ENCODE assay signal across 26 cellular contexts in the genomic region with DNA sequence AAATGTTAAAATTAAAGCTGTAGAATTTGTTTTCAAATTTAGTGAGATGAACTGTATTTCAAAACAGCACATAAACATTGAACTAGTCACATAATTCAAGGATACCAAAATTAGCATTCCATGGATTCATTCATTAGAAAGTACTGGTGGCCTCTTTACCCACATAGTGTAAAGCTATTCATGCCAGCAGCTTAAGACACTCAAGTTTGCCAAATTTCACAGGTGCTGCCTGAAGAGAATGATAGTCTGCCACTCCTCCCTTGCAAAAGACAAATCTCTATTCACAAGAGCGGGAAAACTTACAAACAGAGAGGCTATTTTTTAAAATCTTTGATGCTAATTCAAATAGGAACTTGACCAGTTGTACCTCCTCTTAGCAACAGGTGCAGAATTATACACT.
"Had no signal": no experiment of that assay in that cellular context is flagged by ENCODE, and none has a peak within 500 bp of the region (broad histone marks: within the 10 kb centered on the region; RNA-seq: fewer than 3 reads in every experiment).

No MANE protein-coding gene starts in this region.

- DNase-seq: activated B cell treated with CpG ODN at 0.5 μM for 24 hours; activated CD4-positive, alpha-beta memory T cell treated with anti-CD3 and anti-CD28 coated beads for 36 hours; activated CD4-positive, alpha-beta T cell treated with anti-CD3 and anti-CD28 coated beads, Interleukin-2, amount 10 ng/mL, durations not matched to agents 7 days and 5 days; activated gamma-delta T cell; activated naive CD4-positive, alpha-beta T cell treated with anti-CD3 and anti-CD28 coated beads for 36 hours; activated T-cell treated with anti-CD3 and anti-CD28 coated beads for 4 hours; activated T-cell treated with anti-CD3 and anti-CD28 coated beads, Interleukin-2, amount 50 U/mL, for 48 hours; brain microvascular endothelial cell; cerebellar nuclear complex; Kasumi-1; NCI-H1105 treated with DMSO at 0.1 percent for 48 hours; NCI-H1436 treated with DMSO at 0.1 percent for 48 hours; NCI-H187 treated with DMSO at 0.1 percent for 48 hours; NCI-H2081 treated with DMSO at 0.1 percent for 48 hours; NCI-H345; NCI-H510A; Peyer's patch; Right ventricle myocardium superior; T-helper 17 cell; T-helper 9 cell had no signal

- H3K36me3 Mint-ChIP-seq: activated CD4-positive, alpha-beta memory T cell treated with anti-CD3 and anti-CD28 coated beads for 36 hours; activated naive CD8-positive, alpha-beta T cell had no signal

- H3K4me1 ChIP-seq: Peyer's patch, SJSA1 had no signal

- H3K4me3 ChIP-seq: cardiac muscle cell, K562, Peyer's patch, SJSA1 had no signal

- H3K27ac ChIP-seq: brain microvascular endothelial cell, cardiac muscle cell, Peyer's patch, RWPE1, SJSA1 had no signal

- H3K27me3 ChIP-seq: brain microvascular endothelial cell, cardiac muscle cell, Peyer's patch, SJSA1 had no signal

- ATAC-seq: activated T-helper 17 cell treated with anti-CD3 and anti-CD28 coated beads, Interleukin-2, amount 50 U/mL, for 72 hours; K562; T-helper 17 cell had no signal

- H3K4me1 Mint-ChIP-seq: activated B cell treated with CpG ODN at 0.5 μM for 24 hours; activated CD4-positive, alpha-beta T cell treated with anti-CD3 and anti-CD28 coated beads, Interleukin-2, amount 10 ng/mL, durations not matched to agents 7 days and 5 days; activated T-helper 17 cell treated with anti-CD3 and anti-CD28 coated beads, Interleukin-2, amount 50 U/mL, for 72 hours; T-helper 17 cell had no signal

- H3K27me3 Mint-ChIP-seq: activated B cell treated with CpG ODN at 0.5 μM for 24 hours; activated CD4-positive, alpha-beta memory T cell treated with anti-CD3 and anti-CD28 coated beads for 36 hours; activated CD4-positive, alpha-beta T cell treated with anti-CD3 and anti-CD28 coated beads, Interleukin-2, amount 10 ng/mL, durations not matched to agents 7 days and 5 days; activated naive CD8-positive, alpha-beta T cell; activated T-helper 17 cell treated with anti-CD3 and anti-CD28 coated beads, Interleukin-2, amount 50 U/mL, for 72 hours; T-helper 17 cell had no signal

- H3K9me3 ChIP-seq: Peyer's patch had no signal

- H3K4me3 Mint-ChIP-seq: activated B cell treated with CpG ODN at 0.5 μM for 24 hours; activated CD4-positive, alpha-beta memory T cell treated with anti-CD3 and anti-CD28 coated beads for 36 hours; activated CD4-positive, alpha-beta T cell treated with anti-CD3 and anti-CD28 coated beads, Interleukin-2, amount 10 ng/mL, durations not matched to agents 7 days and 5 days; activated naive CD4-positive, alpha-beta T cell treated with anti-CD3 and anti-CD28 coated beads for 36 hours; activated naive CD8-positive, alpha-beta T cell; activated T-helper 17 cell treated with anti-CD3 and anti-CD28 coated beads, Interleukin-2, amount 50 U/mL, for 72 hours; T-helper 17 cell had no signal

- H3K27ac Mint-ChIP-seq: activated B cell treated with CpG ODN at 0.5 μM for 24 hours; activated CD4-positive, alpha-beta memory T cell treated with anti-CD3 and anti-CD28 coated beads for 36 hours; activated CD4-positive, alpha-beta T cell treated with anti-CD3 and anti-CD28 coated beads, Interleukin-2, amount 10 ng/mL, durations not matched to agents 7 days and 5 days; activated naive CD4-positive, alpha-beta T cell treated with anti-CD3 and anti-CD28 coated beads for 36 hours; activated naive CD8-positive, alpha-beta T cell; activated T-helper 17 cell treated with anti-CD3 and anti-CD28 coated beads, Interleukin-2, amount 50 U/mL, for 72 hours; T-helper 17 cell had no signal

- H3K36me3 ChIP-seq: brain microvascular endothelial cell, cardiac muscle cell, Peyer's patch, SJSA1 had no signal
